17 cellular contexts compared by ENCODE assay signal in genomic region chr7:1584700-1585099, GRCh38. TPM values are rescaled to one million over a fixed set of nuclear protein-coding genes. Genes with fewer than 3 reads are reported as not detected.
"Had no signal": no experiment of that assay in that cellular context is flagged by ENCODE, and none has a peak within 500 bp of the region (broad histone marks: within the 10 kb centered on the region; RNA-seq: fewer than 3 reads in every experiment).

No MANE protein-coding gene starts in this region.

- H3K36me3 ChIP-seq: esophagus muscularis mucosa, gastrocnemius medialis, left lung, lower lobe of right lung, sigmoid colon, thoracic aorta, transverse colon had no signal

- H3K4me1 ChIP-seq: gastrocnemius medialis had no signal

- H3K9me3 ChIP-seq: gastrocnemius medialis had no signal

- H3K4me3 ChIP-seq: esophagus muscularis mucosa, gastrocnemius medialis, left lung, lower lobe of right lung, sigmoid colon, skin epidermis, stomach, thoracic aorta, transverse colon had no signal

- DNase-seq: effector memory CD8-positive, alpha-beta T cell; gastrocnemius medialis; immature natural killer cell; left lung; lower lobe of right lung; midbrain; sigmoid colon; stimulated activated CD4-positive, alpha-beta T cell treated with anti-CD3 and anti-CD28 coated beads, Interleukin-2, amount 100 ng/mL, for 24 hours; stimulated activated CD4-positive, alpha-beta T cell treated with anti-CD3 and anti-CD28 coated beads, Interleukin-4, amount 100 ng/mL, for 4 hours; stimulated activated naive CD4-positive, alpha-beta T cell; stomach; substantia nigra; transverse colon had no signal

- H3K27ac ChIP-seq: epithelial cell of prostate, esophagus muscularis mucosa, gastrocnemius medialis, left lung, lower lobe of right lung, sigmoid colon, skin epidermis, stomach, thoracic aorta, transverse colon had no signal

RNA-seq across cellular contexts. Expression of gene TMEM184A, which starts 28.7 kb away (rescaled TPM):
- polyA plus RNA-seq: immature natural killer cell had no signal
